15 cellular contexts compared by ENCODE assay signal in genomic region chr10:74076961-74077360, GRCh38.
"Had no signal": no experiment of that assay in that cellular context is flagged by ENCODE, and none has a peak within 500 bp of the region (broad histone marks: within the 10 kb centered on the region; RNA-seq: fewer than 3 reads in every experiment).

No MANE protein-coding gene starts in this region.

- ATAC-seq: activated T-cell treated with anti-CD3 and anti-CD28 coated beads, Interleukin-2, amount 50 U/mL, for 72 hours; right lobe of liver had no signal

- H3K9me3 ChIP-seq: prostate gland, right lobe of liver had no signal

- H3K36me3 ChIP-seq: prostate gland had no signal

- H3K4me3 Mint-ChIP-seq: activated CD4-positive, alpha-beta T cell treated with anti-CD3 and anti-CD28 coated beads, Interleukin-2, amount 10 ng/mL, durations not matched to agents 24 days and 14 days; activated naive CD8-positive, alpha-beta T cell; activated T-cell treated with anti-CD3 and anti-CD28 coated beads, Interleukin-2, amount 50 U/mL, for 72 hours; nephron progenitor cell had no signal

- H3K4me1 ChIP-seq: prostate gland had no signal

- H3K27ac Mint-ChIP-seq: activated CD4-positive, alpha-beta T cell treated with anti-CD3 and anti-CD28 coated beads, Interleukin-2, amount 10 ng/mL, durations not matched to agents 24 days and 14 days; activated naive CD8-positive, alpha-beta T cell; activated T-cell treated with anti-CD3 and anti-CD28 coated beads, Interleukin-2, amount 50 U/mL, for 72 hours; nephron progenitor cell had no signal

- H3K4me3 ChIP-seq: prostate gland, right lobe of liver had no signal

- H3K27me3 Mint-ChIP-seq: activated CD4-positive, alpha-beta T cell treated with anti-CD3 and anti-CD28 coated beads, Interleukin-2, amount 10 ng/mL, durations not matched to agents 24 days and 14 days; activated naive CD8-positive, alpha-beta T cell had no signal

- DNase-seq: activated CD4-positive, CD25-positive, alpha-beta regulatory T cell; activated CD8-positive, alpha-beta memory T cell treated with anti-CD3 and anti-CD28 coated beads, Interleukin-2, amount 50 U/mL, for 48 hours; activated gamma-delta T cell; activated T-cell treated with anti-CD3 and anti-CD28 coated beads, Interleukin-2, amount 50 U/mL, for 72 hours; brain microvascular endothelial cell; cerebellar nuclear complex; effector CD8-positive, alpha-beta T cell; foreskin fibroblast; glutamatergic neuron; nephron progenitor cell; right lobe of liver; stimulated activated CD4-positive, alpha-beta T cell treated with anti-CD3 and anti-CD28 coated beads, Interleukin-1b, Interleukin-23, amount 100 ng/mL, for 48 hours had no signal

- H3K27ac ChIP-seq: brain microvascular endothelial cell, prostate gland, right lobe of liver had no signal

- H3K27me3 ChIP-seq: brain microvascular endothelial cell, right lobe of liver had no signal

- H3K9me3 Mint-ChIP-seq: activated CD4-positive, alpha-beta T cell treated with anti-CD3 and anti-CD28 coated beads, Interleukin-2, amount 10 ng/mL, durations not matched to agents 24 days and 14 days; activated T-cell treated with anti-CD3 and anti-CD28 coated beads, Interleukin-2, amount 50 U/mL, for 72 hours; nephron progenitor cell had no signal
